Comparison of ENCODE assay signal across 8 cellular contexts in genomic region chr3:160564949-160565441, GRCh38. TPM values are rescaled to one million over a fixed set of nuclear protein-coding genes. Genes with fewer than 3 reads are reported as not detected.
DNase-seq lines count a peak whose midpoint lies in the region; ATAC-seq, FAIRE-seq and TF ChIP-seq lines count a peak whose summit lies in the region.

No MANE protein-coding gene starts in this region.

- WGBS in ovary, 3 donors = 1% methylated on average over 41 to 62 of the region's 62 CpGs

- no peak for FAIRE-seq in RCC 7860 (lab: Jason Lieb, UNC)

- peaks cover 8% of the 10 kb centered on the region for H3K9me3 Mint-ChIP-seq in activated naive CD4-positive, alpha-beta T cell treated with anti-CD3 and anti-CD28 coated beads for 36 hours

- H3K36me3 ChIP-seq in ovary = no peaks in the 10 kb centered on the region

- peak overlapping the region; percentile 87 to 93 for H3K27ac ChIP-seq in ovary

- no peak for TF ChIP-seq CTCF in ovary (IDR thresholded peaks at IDR 0.05)

- H3K27ac Mint-ChIP-seq in activated naive CD4-positive, alpha-beta T cell treated with anti-CD3 and anti-CD28 coated beads for 36 hours = peak overlapping the region; percentile 97

- H3K27me3 ChIP-seq in ovary = no peaks in the 10 kb centered on the region

- H3K4me3 Mint-ChIP-seq in activated naive CD4-positive, alpha-beta T cell treated with anti-CD3 and anti-CD28 coated beads for 36 hours = peak overlapping the region; percentile 89

- H3K4me3 ChIP-seq in ovary = peak overlapping the region; percentile 79

- ATAC-seq in GM18873 (IDR thresholded peaks at IDR 0.05; ENCODE audit: low FRiP score, unreplicated experiment) = peak; percentile 35
- peak; percentile 31 for ATAC-seq in HG03103 (IDR thresholded peaks at IDR 0.05; ENCODE audit: low read depth, unreplicated experiment)

- peaks cover 47% of the 10 kb centered on the region for H3K4me1 Mint-ChIP-seq in activated naive CD4-positive, alpha-beta T cell treated with anti-CD3 and anti-CD28 coated beads for 36 hours (ENCODE audit: low read depth)

- no peak for TF ChIP-seq POLR2A in ovary (IDR thresholded peaks at IDR 0.05)

- H3K36me3 Mint-ChIP-seq in activated naive CD4-positive, alpha-beta T cell treated with anti-CD3 and anti-CD28 coated beads for 36 hours (ENCODE audit: low read depth) = peaks cover 32% of the 10 kb centered on the region

- H3K27me3 Mint-ChIP-seq in activated naive CD4-positive, alpha-beta T cell treated with anti-CD3 and anti-CD28 coated beads for 36 hours (ENCODE audit: low read depth) = no peaks in the 10 kb centered on the region

- CTCF ChIA-PET in activated naive CD4-positive, alpha-beta T cell treated with anti-CD3 and anti-CD28 coated beads for 36 hours (lab: Charles Lee) = no interaction called here

- intact Hi-C loops in activated naive CD4-positive, alpha-beta T cell treated with anti-CD3 and anti-CD28 coated beads for 36 hours (cut with micrococcal nuclease) = loop anchor here (1.0 to 5.0 kb wide), 8 partner anchors 116 to 832 kb away; partner anchors contain the start of genes IFT80, NMD3, SMC4 and TRIM59
- intact Hi-C loops in ovary (cut with DNase I) = loop anchor here in 2 of 4 donors (10.0 kb wide), 1 partner anchor 190 kb away; the partner anchor contains the start of gene PPM1L (in 2 of the 2)

- DNase-seq in AML-193 (lab: John Stamatoyannopoulos, UW) (peak; percentile 62 to 65), NOMO-1 (lab: John Stamatoyannopoulos, UW; ENCODE audit: unreplicated experiment in 2 of 2) (peak; percentile 49 to 65), glomerular visceral epithelial cell (ENCODE audit: extremely low spot score) (peak; percentile 60), ovary (no peak), RCC 7860 (ENCODE audit: low spot score) (no peak)
- peak; percentile 63 for DNase-seq in activated naive CD4-positive, alpha-beta T cell treated with anti-CD3 and anti-CD28 coated beads for 36 hours

- no peaks in the 10 kb centered on the region for H3K9me3 ChIP-seq in ovary

- TF ChIP-seq EP300 in ovary (IDR thresholded peaks at IDR 0.05) = no peak

- H3K4me1 ChIP-seq in ovary (ENCODE audit: insufficient read depth) = peaks cover 4% of the 10 kb centered on the region

RNA-seq across cellular contexts. Expression of gene KPNA4, which starts 0.4 kb away (rescaled TPM):
- 10 to 100 TPM; 43.2 to 59.4 TPM for total RNA-seq in activated naive CD4-positive, alpha-beta T cell treated with anti-CD3 and anti-CD28 coated beads for 36 hours
- total RNA-seq in ovary = 10 to 100 TPM; 16.2 to 64.0 (median 50.7) TPM
- polyA plus RNA-seq in ovary = 10 to 100 TPM; 11.4 to 20.3 TPM

Comparison
In these comparisons a context has a peak if more than half of its experiments do, and no peak if none do; other contexts are left out.
1. DNase-seq: peak in AML-193 (2 of 2), NOMO-1 (2 of 2), activated naive CD4-positive, alpha-beta T cell treated with anti-CD3 and anti-CD28 coated beads for 36 hours (single experiment) and glomerular visceral epithelial cell (single experiment); none in ovary (0 of 5) and RCC 7860 (single experiment).